Comparison of ENCODE assay signal across 8 cellular contexts in genomic region chr14:45135659-45136314, GRCh38. TPM values are rescaled to one million over a fixed set of nuclear protein-coding genes. Genes with fewer than 3 reads are reported as not detected.
A peak's percentile ranks its signal among the peaks of the same experiment; 100 is the strongest.
DNase-seq lines count a peak whose midpoint lies in the region; ATAC-seq and TF ChIP-seq lines count a peak whose summit lies in the region.

Gene FANCM, plus strand, starts transcription at chr14:45135930. Its CDS starts 102 bp downstream, at chr14:45136032.

- H3K9me3 ChIP-seq in liver (ENCODE audit: control insufficient read depth in 4 of 4, low read length in 3 of 4), result no peaks in the 10 kb centered on the region

- peaks cover 3% of the 10 kb centered on the region for H3K36me3 Mint-ChIP-seq in activated CD4-positive, alpha-beta memory T cell treated with anti-CD3 and anti-CD28 coated beads for 36 hours

- H3K4me3 ChIP-seq in dorsolateral prefrontal cortex (peak within 1 kb of the TSS; percentile 48 to 98 (median 87)), liver (ENCODE audit: low read depth in 1 of 3, low read length in 3 of 3) (peak within 1 kb of the TSS; percentile 75 to 97 (median 97))

- H3K4me3 Mint-ChIP-seq in activated CD4-positive, alpha-beta memory T cell treated with anti-CD3 and anti-CD28 coated beads for 36 hours, result peak within 1 kb of the TSS; percentile 99

- no peaks in the 10 kb centered on the region for H3K36me3 ChIP-seq in liver (ENCODE audit: control insufficient read depth in 4 of 4, insufficient read depth in 3 of 4, low read depth in 1 of 4, low read length in 3 of 4)

- WGBS in liver, result under 1% methylated on average over 44 of the region's 44 CpGs

- H3K27me3 ChIP-seq in dorsolateral prefrontal cortex (no peaks in the 10 kb centered on the region), liver (ENCODE audit: control insufficient read depth in 4 of 4, insufficient read depth in 4 of 4, low read length in 3 of 4) (no peaks in the 10 kb centered on the region)

- H3K27ac ChIP-seq in dorsolateral prefrontal cortex, result peak within 1 kb of the TSS; percentile 67 to 99 (median 93)
- peak within 1 kb of the TSS; percentile 81 to 83 for H3K27ac ChIP-seq in liver (ENCODE audit: low read depth in 1 of 2, low read length in 2 of 2)

- peak; percentile 37 to 44 for TF ChIP-seq RAD21 in liver (IDR thresholded peaks at IDR 0.05)

- TF ChIP-seq CTCF in dorsolateral prefrontal cortex (IDR thresholded peaks at IDR 0.05 in 54 of 56, conservative IDR thresholded peaks at IDR 0.05 in 2 of 56; ENCODE audit: low read depth in 1 of 56, partially characterized antibody in 56 of 56), result peak in 34 of 56 donors; percentile 4 to 55 (median 24)
- TF ChIP-seq CTCF in liver (IDR thresholded peaks at IDR 0.05; ENCODE audit: low read depth, low read length, missing input control), result no peak

- peaks cover 29% of the 10 kb centered on the region for H3K4me1 Mint-ChIP-seq in activated CD4-positive, alpha-beta memory T cell treated with anti-CD3 and anti-CD28 coated beads for 36 hours (ENCODE audit: low read depth)

- intact Hi-C loops in activated CD4-positive, alpha-beta memory T cell treated with anti-CD3 and anti-CD28 coated beads for 36 hours (cut with micrococcal nuclease), result no loop called here
- intact Hi-C loops in dorsolateral prefrontal cortex (cut with DNase I), result loop anchor here (2.0 to 10.0 kb wide), 5 partner anchors 117 to 239 kb away; partner anchors contain the start of genes MIS18BP1 (in 2 of the 2) and TOGARAM1 (in 1 of the 2)

- POLR2A ChIA-PET in activated CD4-positive, alpha-beta memory T cell treated with anti-CD3 and anti-CD28 coated beads for 36 hours (lab: Charles Lee), result interaction anchor here (0.5 to 3.3 kb wide), 8 partner anchors 51 to 239 kb away, joined by 3 to 26 read pairs (median 4); partner anchors contain the start of genes KLHL28 and TOGARAM1

- H3K9ac ChIP-seq in liver (ENCODE audit: low read depth in 1 of 2, low read length in 2 of 2), result peak within 1 kb of the TSS; percentile 77 to 97

- H3K4me1 ChIP-seq in liver (ENCODE audit: control insufficient read depth in 4 of 4, insufficient read depth in 4 of 4, low read length in 3 of 4), result peaks cover 3 to 29% (median 17%) of the 10 kb centered on the region in 4 donors

- peak within 1 kb of the TSS; percentile 98 for H3K27ac Mint-ChIP-seq in activated CD4-positive, alpha-beta memory T cell treated with anti-CD3 and anti-CD28 coated beads for 36 hours

- CTCF ChIA-PET in activated CD4-positive, alpha-beta memory T cell treated with anti-CD3 and anti-CD28 coated beads for 36 hours (lab: Charles Lee), result interaction anchor here (0.7 to 2.1 kb wide), 8 partner anchors 23 to 222 kb away, joined by 3 to 15 read pairs (median 4); partner anchors contain the start of gene MIS18BP1

- no peaks in the 10 kb centered on the region for H3K9me3 Mint-ChIP-seq in activated CD4-positive, alpha-beta memory T cell treated with anti-CD3 and anti-CD28 coated beads for 36 hours

- no peaks in the 10 kb centered on the region for H3K27me3 Mint-ChIP-seq in activated CD4-positive, alpha-beta memory T cell treated with anti-CD3 and anti-CD28 coated beads for 36 hours

- peak; percentile 35 for ATAC-seq in GM19372 (IDR thresholded peaks at IDR 0.05; ENCODE audit: low read depth, unreplicated experiment)
- ATAC-seq in HG03575 (IDR thresholded peaks at IDR 0.05; ENCODE audit: extremely low read depth, insufficient number of reproducible peaks, low FRiP score, unreplicated experiment), result peak; percentile 33

- DNase-seq in C1 segment of cervical spinal cord (lab: John Stamatoyannopoulos, UW) (peak; percentile 20 to 92 (median 85)), NCI-H82 treated with DMSO at 0.1 percent for 48 hours (lab: John Stamatoyannopoulos, UW; ENCODE audit: unreplicated experiment) (peak; percentile 89), dorsolateral prefrontal cortex (peak; percentile 69 to 96 (median 90))
- peak; percentile 91 for DNase-seq in activated CD4-positive, alpha-beta memory T cell treated with anti-CD3 and anti-CD28 coated beads for 36 hours
- DNase-seq in stimulated activated CD4-positive, alpha-beta T cell treated with anti-CD3 and anti-CD28 coated beads, Interleukin-4, amount 100 ng/mL, for 4 hours, result peak; percentile 68 to 80

TF ChIP-seq in liver, 16 proteins besides CTCF, POLR2A, EP300 and RAD21:
- no peak for TF ChIP-seq HNF4G (IDR thresholded peaks at IDR 0.05)
- TF ChIP-seq MAX (IDR thresholded peaks at IDR 0.05), result peak; percentile 70
- TF ChIP-seq ATF3 (IDR thresholded peaks at IDR 0.05), result peak; percentile 14
- TF ChIP-seq ZBTB33 (IDR thresholded peaks at IDR 0.05), result no peak
- no peak for TF ChIP-seq FOXA1 (IDR thresholded peaks at IDR 0.05)
- peak; percentile 98 to 99 for TF ChIP-seq GABPA (IDR thresholded peaks at IDR 0.05 in 1 of 2, conservative IDR thresholded peaks at IDR 0.05 in 1 of 2)
- peak; percentile 17 for TF ChIP-seq FOXA2 (IDR thresholded peaks at IDR 0.05)
- TF ChIP-seq JUND (IDR thresholded peaks at IDR 0.05), result peak; percentile 27 to 44
- TF ChIP-seq SP1 (IDR thresholded peaks at IDR 0.05), result peak; percentile 64
- peak; percentile 20 to 26 for TF ChIP-seq RXRA (IDR thresholded peaks at IDR 0.05)
- peak; percentile 18 for TF ChIP-seq REST (IDR thresholded peaks at IDR 0.05)
- TF ChIP-seq YY1 (IDR thresholded peaks at IDR 0.05), result peak; percentile 87

RNA-seq across cellular contexts. Expression of gene FANCM, which starts in this region (rescaled TPM):
- total RNA-seq in activated CD4-positive, alpha-beta memory T cell treated with anti-CD3 and anti-CD28 coated beads for 36 hours, result 10 to 100 TPM; 15.9 to 17.2 TPM
- total RNA-seq in dorsolateral prefrontal cortex, result 10 to 100 TPM in 25 of 120 experiments, 1 to 10 TPM in 95; 3.2 to 15.3 (median 8.3) TPM
- 1 to 10 TPM; 3.7 to 7.4 TPM for total RNA-seq in liver
- 1 to 10 TPM in 1 of 2 donors, under 1 TPM in 1; 0.38 to 2.5 TPM for polyA plus RNA-seq in liver

Comparison
In these comparisons a context has a peak if more than half of its experiments do, and no peak if none do; other contexts are left out.
1. Peak in every context shown above with its lines: DNase-seq, ATAC-seq, H3K4me3 ChIP-seq and H3K27ac ChIP-seq.